8 cellular contexts compared by ENCODE assay signal in the genomic region with DNA sequence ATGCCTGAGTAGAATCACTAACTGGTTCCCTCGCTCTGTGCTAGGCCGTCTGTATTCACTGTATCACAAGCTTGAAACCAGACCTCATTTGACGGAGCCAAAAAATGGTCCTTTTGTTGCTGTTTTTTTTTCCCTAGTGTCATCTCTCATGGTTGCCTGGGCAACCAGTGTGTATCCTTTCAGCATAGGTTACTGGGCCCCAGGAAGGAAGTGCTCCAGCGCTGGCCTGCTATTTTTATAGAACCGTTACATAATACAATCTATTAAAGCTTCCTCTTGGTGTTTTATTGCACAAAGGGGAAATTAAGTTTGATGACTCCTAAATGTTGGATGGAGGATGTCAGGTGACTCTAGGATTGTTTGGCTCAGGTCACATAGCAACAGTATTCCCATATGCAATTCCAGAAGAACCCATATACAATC.
A peak's percentile ranks its signal among the peaks of the same experiment; 100 is the strongest.
DNase-seq lines count a peak whose midpoint lies in the region; ATAC-seq and TF ChIP-seq lines count a peak whose summit lies in the region.

No MANE protein-coding gene starts in this region.

- no peak overlapping the region for H2AFZ ChIP-seq in hepatocyte

- H3K27me3 ChIP-seq in BLaER1 (no peaks in the 10 kb centered on the region), hepatocyte (no peaks in the 10 kb centered on the region), skeletal muscle tissue (ENCODE audit: control insufficient read depth in 3 of 3, insufficient read depth in 3 of 3, low read length in 3 of 3) (no peaks in the 10 kb centered on the region)

- H3K9me2 ChIP-seq in hepatocyte (replicated peaks; ENCODE audit: insufficient read depth), result no peaks in the 10 kb centered on the region

- ATAC-seq in GM19463 (IDR thresholded peaks at IDR 0.05; ENCODE audit: unreplicated experiment) (peak; percentile 70), HG02763 (IDR thresholded peaks at IDR 0.05; ENCODE audit: unreplicated experiment) (no peak)
- peak; percentile 78 for ATAC-seq in activated T-helper 17 cell treated with anti-CD3 and anti-CD28 coated beads, Interleukin-2, amount 50 U/mL, for 72 hours (replicated peaks)

- no peak overlapping the region for H3K9ac ChIP-seq in BLaER1
- peak overlapping the region in 1 of 3 donors; percentile 17 for H3K9ac ChIP-seq in skeletal muscle tissue (ENCODE audit: low read depth in 1 of 3, low read length in 3 of 3)

- H3K4me3 ChIP-seq in BLaER1, result peak overlapping the region; percentile 3
- no peak overlapping the region for H3K4me3 ChIP-seq in hepatocyte
- H3K4me3 ChIP-seq in skeletal muscle tissue (ENCODE audit: low read length in 3 of 3), result no peak overlapping the region

- H3K9me3 Mint-ChIP-seq in activated T-helper 17 cell treated with anti-CD3 and anti-CD28 coated beads, Interleukin-2, amount 50 U/mL, for 72 hours, result no peaks in the 10 kb centered on the region

- peak overlapping the region; percentile 41 for H3K27ac Mint-ChIP-seq in activated T-helper 17 cell treated with anti-CD3 and anti-CD28 coated beads, Interleukin-2, amount 50 U/mL, for 72 hours

- no peaks in the 10 kb centered on the region for H3K79me2 ChIP-seq in hepatocyte

- 62% methylated on average over 5 of the region's 5 CpGs for WGBS in hepatocyte (ENCODE audit: low lambda C conversion rate, missing lambda C conversion rate)

- peaks cover 9% of the 10 kb centered on the region for H3K4me1 Mint-ChIP-seq in activated T-helper 17 cell treated with anti-CD3 and anti-CD28 coated beads, Interleukin-2, amount 50 U/mL, for 72 hours

- TF ChIP-seq CTCF in hepatocyte (IDR thresholded peaks at IDR 0.05; ENCODE audit: poor library complexity), result no peak

- H3K27ac ChIP-seq in BLaER1 (no peak overlapping the region), hepatocyte (peak overlapping the region; percentile 59), skeletal muscle tissue (ENCODE audit: low read depth, low read length) (peak overlapping the region; percentile 31)

- H3K9me3 ChIP-seq in BLaER1, result 0 out of 2 replicates have a peak, but pooled peaks cover 5% of the 10 kb centered on the region
- no peaks in the 10 kb centered on the region for H3K9me3 ChIP-seq in hepatocyte (ENCODE audit: low read depth)
- H3K9me3 ChIP-seq in skeletal muscle tissue (ENCODE audit: control insufficient read depth in 3 of 3, low read length in 3 of 3), result no peaks in the 10 kb centered on the region

- H4K20me1 ChIP-seq in BLaER1 (no peaks in the 10 kb centered on the region), hepatocyte (ENCODE audit: insufficient read depth, poor library complexity, severe bottlenecking) (no peaks in the 10 kb centered on the region)

- H3K4me2 ChIP-seq in BLaER1 (peak overlapping the region; percentile 80), hepatocyte (no peak overlapping the region)

- peak overlapping the region; percentile 28 for H3K4me3 Mint-ChIP-seq in activated T-helper 17 cell treated with anti-CD3 and anti-CD28 coated beads, Interleukin-2, amount 50 U/mL, for 72 hours

- DNase-seq in NCI-H146 (lab: John Stamatoyannopoulos, UW), result peak; percentile 88
- DNase-seq in hepatocyte (ENCODE audit: low spot score), result peak; percentile 74
- DNase-seq in stimulated activated CD4-positive, alpha-beta T cell treated with anti-CD3 and anti-CD28 coated beads, Interleukin-2, amount 100 ng/mL, for 48 hours, result no peak

- H3K36me3 ChIP-seq in BLaER1 (no peaks in the 10 kb centered on the region), hepatocyte (replicated peaks; ENCODE audit: insufficient read depth, low read depth) (no peaks in the 10 kb centered on the region), skeletal muscle tissue (ENCODE audit: control insufficient read depth in 3 of 3, insufficient read depth in 3 of 3, low read length in 3 of 3) (no peaks in the 10 kb centered on the region)

- H3K4me1 ChIP-seq in BLaER1, result peaks cover 56% of the 10 kb centered on the region
- peaks cover 11% of the 10 kb centered on the region for H3K4me1 ChIP-seq in hepatocyte (ENCODE audit: insufficient read depth)
- H3K4me1 ChIP-seq in skeletal muscle tissue (ENCODE audit: control insufficient read depth in 3 of 3, insufficient read depth in 3 of 3, low read length in 3 of 3), result peaks cover 3 to 12% (median 12%) of the 10 kb centered on the region in 3 donors

- H3K27me3 Mint-ChIP-seq in activated T-helper 17 cell treated with anti-CD3 and anti-CD28 coated beads, Interleukin-2, amount 50 U/mL, for 72 hours, result no peaks in the 10 kb centered on the region

- H3K36me3 Mint-ChIP-seq in activated T-helper 17 cell treated with anti-CD3 and anti-CD28 coated beads, Interleukin-2, amount 50 U/mL, for 72 hours (ENCODE audit: low read depth), result no peaks in the 10 kb centered on the region

Comparison
In these comparisons a context has a peak if more than half of its experiments do, and no peak if none do; other contexts are left out.
1. DNase-seq: peak in NCI-H146 (single experiment) and hepatocyte (single experiment); none in stimulated activated CD4-positive, alpha-beta T cell treated with anti-CD3 and anti-CD28 coated beads, Interleukin-2, amount 100 ng/mL, for 48 hours (0 of 2).